Comparison of ENCODE assay signal across 28 cellular contexts in the genomic region with DNA sequence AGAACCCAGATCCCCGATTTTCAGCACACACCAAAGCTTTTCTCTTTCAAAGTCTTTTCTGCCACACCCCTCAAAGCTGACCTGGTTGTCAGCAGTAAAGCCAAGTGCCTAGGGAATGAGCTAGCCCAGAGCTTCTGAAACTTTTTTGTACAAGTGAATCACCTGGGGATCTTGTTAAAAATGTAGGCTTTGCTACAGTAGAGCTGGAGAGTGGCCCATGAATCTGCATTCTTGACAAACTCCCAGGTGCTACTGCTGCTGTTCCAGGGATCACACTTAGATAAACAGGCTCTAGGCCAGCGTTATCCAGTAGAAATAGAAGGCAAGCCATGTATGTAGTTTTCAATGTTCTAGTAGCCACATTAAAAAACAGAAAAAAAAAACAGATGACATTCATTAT.
"Had no signal": no experiment of that assay in that cellular context is flagged by ENCODE, and none has a peak within 500 bp of the region (broad histone marks: within the 10 kb centered on the region; RNA-seq: fewer than 3 reads in every experiment).

No MANE protein-coding gene starts in this region.

- H3K4me3 ChIP-seq: pancreas, prostate gland, right lobe of liver, skin epidermis, smooth muscle cell, spleen, suprapubic skin, testis, tibial artery, transverse colon, upper lobe of right lung, uterus had no signal

- H3K27me3 ChIP-seq: pancreas, right lobe of liver, spleen, suprapubic skin, testis, tibial artery, transverse colon, upper lobe of right lung, uterus had no signal

- H3K27ac ChIP-seq: neutrophil, pancreas, prostate gland, right lobe of liver, skin epidermis, spleen, suprapubic skin, testis, tibial artery, transverse colon, upper lobe of right lung, uterus had no signal

- DNase-seq: naive thymus-derived CD8-positive, alpha-beta T cell; nephron progenitor cell; nucleus accumbens; pancreas; right cardiac atrium; right lobe of liver; spleen; stimulated activated CD4-positive, alpha-beta T cell treated with anti-CD3 and anti-CD28 coated beads, Interleukin-12 subunit alpha, Interleukin-12 subunit beta, amount 100 ng/mL, for 4 hours; stimulated activated CD4-positive, alpha-beta T cell treated with anti-CD3 and anti-CD28 coated beads, Interleukin-1b, Interleukin-23, amount 100 ng/mL, for 48 hours; stimulated activated CD4-positive, alpha-beta T cell treated with anti-CD3 and anti-CD28 coated beads, Interleukin-4, amount 100 ng/mL, for 1 hour; stimulated activated CD4-positive, alpha-beta T cell treated with anti-CD3 and anti-CD28 coated beads, Interleukin-4, amount 100 ng/mL, for 4 hours; stimulated activated CD8-positive, alpha-beta memory T cell treated with anti-CD3 and anti-CD28 coated beads, Interleukin-4, amount 100 ng/mL, for 48 hours; stimulated activated naive CD4-positive, alpha-beta T cell; stimulated activated naive CD8-positive, alpha-beta T cell treated with anti-CD3 and anti-CD28 coated beads, Interleukin-15, amount 100 ng/mL, for 72 hours; stimulated activated naive CD8-positive, alpha-beta T cell treated with anti-CD3 and anti-CD28 coated beads, Interleukin-15, Interleukin-2, amounts not matched to agents 100 U/mL and 50 U/mL, for 24 hours; substantia nigra; testis; tibial artery; transverse colon; upper lobe of right lung; uterus had no signal

- H3K9me3 ChIP-seq: neutrophil, pancreas, prostate gland, right lobe of liver, spleen, suprapubic skin, testis, tibial artery, transverse colon, upper lobe of right lung, uterus had no signal

- ATAC-seq: naive thymus-derived CD8-positive, alpha-beta T cell; natural killer cell treated with Interleukin-12 subunit alpha and Interleukin-12 subunit beta and Interleukin-15 and Interleukin-18, amount 100 ng/mL, for 72 hours; pancreas; right cardiac atrium; right lobe of liver; stimulated activated memory B cell treated with anti-CD40 and anti-IgM and Interleukin-4, amounts not matched to agents 10 μg/mL and 1 μg/mL and 100 μg/mL, for 72 hours; stimulated activated naive CD8-positive, alpha-beta T cell treated with anti-CD3 and anti-CD28 coated beads, Interleukin-15, amount 100 ng/mL, for 72 hours; stimulated activated naive CD8-positive, alpha-beta T cell treated with anti-CD3 and anti-CD28 coated beads, Interleukin-15, Interleukin-2, amounts not matched to agents 100 U/mL and 50 U/mL, for 24 hours; upper lobe of right lung had no signal

- H3K36me3 ChIP-seq: neutrophil, pancreas, prostate gland, right lobe of liver, spleen, suprapubic skin, tibial artery, transverse colon, upper lobe of right lung, uterus had no signal

- H3K4me1 ChIP-seq: pancreas, prostate gland, right lobe of liver, spleen, testis, transverse colon, upper lobe of right lung, uterus had no signal
